1 cellular context compared by ENCODE assay signal in the genomic region with DNA sequence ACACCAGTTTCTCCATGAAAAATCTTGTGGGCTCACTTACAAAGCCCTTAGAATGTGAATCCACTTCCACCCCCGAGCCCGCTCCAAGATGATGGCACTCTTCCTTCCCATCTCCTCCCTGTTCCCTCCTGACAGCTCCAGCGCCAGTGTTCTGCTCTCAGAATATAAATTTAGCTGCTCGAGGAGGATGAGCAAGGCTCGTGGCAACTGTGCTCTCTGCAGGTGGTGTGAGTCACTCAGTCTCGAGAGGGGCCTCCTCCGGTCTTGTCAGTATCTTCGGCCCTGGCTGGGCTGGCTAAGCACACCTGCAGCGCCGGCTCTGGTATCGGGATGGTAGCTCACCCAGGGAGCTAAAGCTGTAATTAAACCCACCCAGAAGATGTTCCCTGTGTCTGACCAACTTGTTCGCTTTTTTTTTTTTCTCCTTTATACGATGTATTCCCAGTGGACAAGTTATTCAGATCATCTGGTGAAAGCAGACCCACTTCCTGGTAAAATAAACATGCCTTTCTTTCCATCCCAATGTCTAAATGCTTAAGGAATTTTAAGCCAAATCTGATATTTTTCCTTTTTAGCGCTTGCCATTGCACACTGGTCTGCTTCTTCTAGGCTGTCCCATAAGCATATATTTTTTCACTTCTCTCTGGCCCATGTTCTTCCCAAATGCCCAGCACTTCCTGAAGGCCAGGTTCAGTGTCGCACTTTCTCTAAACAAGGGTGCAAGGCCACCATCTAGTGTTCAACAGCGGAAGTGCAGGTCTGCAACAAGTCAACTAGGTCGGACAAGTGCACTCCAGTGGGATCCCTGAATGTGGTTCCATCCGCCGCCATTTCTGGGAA.
TF ChIP-seq lines count a peak whose summit lies in the region.

No MANE protein-coding gene starts in this region.

TF ChIP-seq in GM12878, 131 proteins besides CTCF, POLR2A, EP300 and RAD21 (continued from another document):
- TF ChIP-seq, protein P1, sequence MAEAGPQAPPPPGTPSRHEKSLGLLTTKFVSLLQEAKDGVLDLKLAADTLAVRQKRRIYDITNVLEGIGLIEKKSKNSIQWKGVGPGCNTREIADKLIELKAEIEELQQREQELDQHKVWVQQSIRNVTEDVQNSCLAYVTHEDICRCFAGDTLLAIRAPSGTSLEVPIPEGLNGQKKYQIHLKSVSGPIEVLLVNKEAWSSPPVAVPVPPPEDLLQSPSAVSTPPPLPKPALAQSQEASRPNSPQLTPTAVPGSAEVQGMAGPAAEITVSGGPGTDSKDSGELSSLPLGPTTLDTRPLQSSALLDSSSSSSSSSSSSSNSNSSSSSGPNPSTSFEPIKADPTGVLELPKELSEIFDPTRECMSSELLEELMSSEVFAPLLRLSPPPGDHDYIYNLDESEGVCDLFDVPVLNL (IDR thresholded peaks at IDR 0.05; ENCODE audit: low read depth, low read length): no peak
- TF ChIP-seq IKZF1 (conservative IDR thresholded peaks at IDR 0.05): peak; percentile 18; the same call in 1 of the 2 replicates
